18 cellular contexts compared by ENCODE assay signal in genomic region chr10:118500477-118501104, GRCh38.
"Had no signal": no experiment of that assay in that cellular context is flagged by ENCODE, and none has a peak within 500 bp of the region (broad histone marks: within the 10 kb centered on the region; RNA-seq: fewer than 3 reads in every experiment).

No MANE protein-coding gene starts in this region.

- ATAC-seq: natural killer cell had no signal

- DNase-seq: activated CD4-positive, alpha-beta T cell treated with anti-CD3 and anti-CD28 coated beads for 1 hour; activated CD4-positive, alpha-beta T cell treated with anti-CD3 and anti-CD28 coated beads, Interleukin-2, amount 50 U/mL, for 4 hours; activated naive CD4-positive, alpha-beta T cell treated with Interleukin-2 at 50 U/mL for 16 hours; activated T-cell treated with anti-CD3 and anti-CD28 coated beads for 4 hours; effector memory CD4-positive, alpha-beta T cell; islet precursor cell; left ventricle myocardium inferior; mesendoderm; natural killer cell; stimulated activated CD4-positive, alpha-beta T cell treated with anti-CD3 and anti-CD28 coated beads, Interleukin-12 subunit alpha, Interleukin-12 subunit beta, amount 100 ng/mL, for 4 hours; stimulated activated CD4-positive, alpha-beta T cell treated with anti-CD3 and anti-CD28 coated beads, Interleukin-2, amount 100 ng/mL, for 24 hours; T-helper 9 cell; thyroid gland; uterus had no signal

- H3K9me3 ChIP-seq: ascending aorta, left ventricle myocardium inferior, neutrophil, thyroid gland, uterus had no signal

- H3K36me3 ChIP-seq: ascending aorta, left ventricle myocardium inferior, neutrophil, thyroid gland, uterus had no signal

- H3K4me1 ChIP-seq: ascending aorta, parathyroid adenoma, uterus had no signal

- H3K4me3 ChIP-seq: ascending aorta, hepatocyte, left ventricle myocardium inferior, thyroid gland, uterus had no signal

- H3K27ac ChIP-seq: ascending aorta, hepatocyte, left ventricle myocardium inferior, neutrophil, parathyroid adenoma, thyroid gland, uterus had no signal

- H3K27me3 ChIP-seq: ascending aorta, hepatocyte, thyroid gland, uterus had no signal
